Comparison of ENCODE assay signal across 1 cellular context in the genomic region with DNA sequence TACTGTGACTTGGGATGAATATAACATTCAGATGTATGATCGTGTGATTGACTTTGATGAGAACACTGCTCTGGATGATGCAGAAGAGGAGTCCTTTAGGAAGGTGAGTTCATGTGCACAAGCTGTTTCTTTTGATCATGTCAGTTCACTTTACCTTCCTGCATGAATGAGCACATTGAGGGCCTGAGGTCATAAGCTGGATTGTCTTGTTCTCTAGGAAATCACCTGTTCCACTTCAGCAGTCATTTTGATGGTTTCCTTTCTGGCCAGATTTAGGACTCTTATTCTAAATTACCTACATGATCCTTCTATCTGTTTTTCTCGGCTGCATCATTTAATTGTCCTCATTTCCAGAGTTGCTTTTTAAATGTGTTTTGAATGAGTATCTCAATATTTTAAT.
TF ChIP-seq lines count a peak whose summit lies in the region.

No MANE protein-coding gene starts in this region.

TF ChIP-seq in HepG2, 621 proteins besides CTCF, POLR2A, EP300 and RAD21:
- TF ChIP-seq ATM (IDR thresholded peaks at IDR 0.05; ENCODE audit: borderline replicate concordance) (no peak), RBFOX2 (IDR thresholded peaks at IDR 0.05; ENCODE audit: low read depth, low read length) (0 out of 2 replicates have a peak, but pooled peaks have one; percentile 21), ZNF382 (CRISPR knock-in tag; IDR thresholded peaks at IDR 0.05; ENCODE audit: borderline replicate concordance) (no peak), ZNF577 (CRISPR knock-in tag; IDR thresholded peaks at IDR 0.05; ENCODE audit: borderline replicate concordance, low read depth) (no peak)
- TF ChIP-seq, protein P1, sequence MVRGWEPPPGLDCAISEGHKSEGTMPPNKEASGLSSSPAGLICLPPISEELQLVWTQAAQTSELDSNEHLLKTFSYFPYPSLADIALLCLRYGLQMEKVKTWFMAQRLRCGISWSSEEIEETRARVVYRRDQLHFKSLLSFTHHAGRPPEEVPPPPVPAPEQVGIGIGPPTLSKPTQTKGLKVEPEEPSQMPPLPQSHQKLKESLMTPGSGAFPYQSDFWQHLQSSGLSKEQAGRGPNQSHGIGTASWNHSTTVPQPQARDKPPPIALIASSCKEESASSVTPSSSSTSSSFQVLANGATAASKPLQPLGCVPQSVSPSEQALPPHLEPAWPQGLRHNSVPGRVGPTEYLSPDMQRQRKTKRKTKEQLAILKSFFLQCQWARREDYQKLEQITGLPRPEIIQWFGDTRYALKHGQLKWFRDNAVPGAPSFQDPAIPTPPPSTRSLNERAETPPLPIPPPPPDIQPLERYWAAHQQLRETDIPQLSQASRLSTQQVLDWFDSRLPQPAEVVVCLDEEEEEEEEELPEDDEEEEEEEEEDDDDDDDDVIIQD (CRISPR knock-in tag; IDR thresholded peaks at IDR 0.05; ENCODE audit: low read depth) = no peak
